ENCODE assay signal across 1 cellular context in the genomic region with DNA sequence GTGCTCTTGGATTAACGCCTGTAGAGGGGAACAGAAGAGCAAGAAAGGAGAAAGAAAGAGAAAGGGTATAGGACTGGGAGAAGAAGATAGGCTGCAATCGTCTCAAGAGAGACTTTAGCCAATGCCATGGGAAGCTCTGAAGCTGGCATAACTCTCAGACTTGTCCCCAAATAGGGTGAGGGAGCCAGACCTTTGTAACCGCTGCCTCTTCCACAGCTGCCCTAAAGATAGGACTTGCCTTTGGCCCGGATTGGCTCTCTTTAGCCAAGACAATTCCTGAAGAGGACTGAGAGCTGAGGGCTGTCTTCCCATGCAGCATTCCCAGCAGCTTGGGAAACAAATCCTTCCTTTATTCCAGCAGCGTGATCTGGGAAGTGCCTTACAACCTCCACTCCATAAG.
TF ChIP-seq lines count a peak whose summit lies in the region.

No MANE protein-coding gene starts in this region.

TF ChIP-seq in GM23338, 12 proteins besides CTCF, POLR2A, EP300 and RAD21 (continued from another document):
- TF ChIP-seq, protein P1, sequence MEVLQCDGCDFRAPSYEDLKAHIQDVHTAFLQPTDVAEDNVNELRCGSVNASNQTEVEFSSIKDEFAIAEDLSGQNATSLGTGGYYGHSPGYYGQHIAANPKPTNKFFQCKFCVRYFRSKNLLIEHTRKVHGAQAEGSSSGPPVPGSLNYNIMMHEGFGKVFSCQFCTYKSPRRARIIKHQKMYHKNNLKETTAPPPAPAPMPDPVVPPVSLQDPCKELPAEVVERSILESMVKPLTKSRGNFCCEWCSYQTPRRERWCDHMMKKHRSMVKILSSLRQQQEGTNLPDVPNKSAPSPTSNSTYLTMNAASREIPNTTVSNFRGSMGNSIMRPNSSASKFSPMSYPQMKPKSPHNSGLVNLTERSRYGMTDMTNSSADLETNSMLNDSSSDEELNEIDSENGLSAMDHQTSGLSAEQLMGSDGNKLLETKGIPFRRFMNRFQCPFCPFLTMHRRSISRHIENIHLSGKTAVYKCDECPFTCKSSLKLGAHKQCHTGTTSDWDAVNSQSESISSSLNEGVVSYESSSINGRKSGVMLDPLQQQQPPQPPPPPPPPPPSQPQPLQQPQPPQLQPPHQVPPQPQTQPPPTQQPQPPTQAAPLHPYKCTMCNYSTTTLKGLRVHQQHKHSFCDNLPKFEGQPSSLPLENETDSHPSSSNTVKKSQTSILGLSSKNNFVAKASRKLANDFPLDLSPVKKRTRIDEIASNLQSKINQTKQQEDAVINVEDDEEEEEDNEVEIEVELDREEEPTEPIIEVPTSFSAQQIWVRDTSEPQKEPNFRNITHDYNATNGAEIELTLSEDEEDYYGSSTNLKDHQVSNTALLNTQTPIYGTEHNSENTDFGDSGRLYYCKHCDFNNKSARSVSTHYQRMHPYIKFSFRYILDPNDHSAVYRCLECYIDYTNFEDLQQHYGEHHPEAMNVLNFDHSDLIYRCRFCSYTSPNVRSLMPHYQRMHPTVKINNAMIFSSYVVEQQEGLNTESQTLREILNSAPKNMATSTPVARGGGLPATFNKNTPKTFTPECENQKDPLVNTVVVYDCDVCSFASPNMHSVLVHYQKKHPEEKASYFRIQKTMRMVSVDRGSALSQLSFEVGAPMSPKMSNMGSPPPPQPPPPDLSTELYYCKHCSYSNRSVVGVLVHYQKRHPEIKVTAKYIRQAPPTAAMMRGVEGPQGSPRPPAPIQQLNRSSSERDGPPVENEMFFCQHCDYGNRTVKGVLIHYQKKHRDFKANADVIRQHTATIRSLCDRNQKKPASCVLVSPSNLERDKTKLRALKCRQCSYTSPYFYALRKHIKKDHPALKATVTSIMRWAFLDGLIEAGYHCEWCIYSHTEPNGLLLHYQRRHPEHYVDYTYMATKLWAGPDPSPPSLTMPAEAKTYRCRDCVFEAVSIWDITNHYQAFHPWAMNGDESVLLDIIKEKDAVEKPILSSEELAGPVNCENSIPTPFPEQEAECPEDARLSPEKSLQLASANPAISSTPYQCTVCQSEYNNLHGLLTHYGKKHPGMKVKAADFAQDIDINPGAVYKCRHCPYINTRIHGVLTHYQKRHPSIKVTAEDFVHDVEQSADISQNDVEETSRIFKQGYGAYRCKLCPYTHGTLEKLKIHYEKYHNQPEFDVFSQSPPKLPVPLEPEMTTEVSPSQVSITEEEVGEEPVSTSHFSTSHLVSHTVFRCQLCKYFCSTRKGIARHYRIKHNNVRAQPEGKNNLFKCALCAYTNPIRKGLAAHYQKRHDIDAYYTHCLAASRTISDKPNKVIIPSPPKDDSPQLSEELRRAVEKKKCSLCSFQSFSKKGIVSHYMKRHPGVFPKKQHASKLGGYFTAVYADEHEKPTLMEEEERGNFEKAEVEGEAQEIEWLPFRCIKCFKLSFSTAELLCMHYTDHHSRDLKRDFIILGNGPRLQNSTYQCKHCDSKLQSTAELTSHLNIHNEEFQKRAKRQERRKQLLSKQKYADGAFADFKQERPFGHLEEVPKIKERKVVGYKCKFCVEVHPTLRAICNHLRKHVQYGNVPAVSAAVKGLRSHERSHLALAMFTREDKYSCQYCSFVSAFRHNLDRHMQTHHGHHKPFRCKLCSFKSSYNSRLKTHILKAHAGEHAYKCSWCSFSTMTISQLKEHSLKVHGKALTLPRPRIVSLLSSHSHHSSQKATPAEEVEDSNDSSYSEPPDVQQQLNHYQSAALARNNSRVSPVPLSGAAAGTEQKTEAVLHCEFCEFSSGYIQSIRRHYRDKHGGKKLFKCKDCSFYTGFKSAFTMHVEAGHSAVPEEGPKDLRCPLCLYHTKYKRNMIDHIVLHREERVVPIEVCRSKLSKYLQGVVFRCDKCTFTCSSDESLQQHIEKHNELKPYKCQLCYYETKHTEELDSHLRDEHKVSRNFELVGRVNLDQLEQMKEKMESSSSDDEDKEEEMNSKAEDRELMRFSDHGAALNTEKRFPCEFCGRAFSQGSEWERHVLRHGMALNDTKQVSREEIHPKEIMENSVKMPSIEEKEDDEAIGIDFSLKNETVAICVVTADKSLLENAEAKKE (CRISPR knock-in tag; IDR thresholded peaks at IDR 0.05): no peak
- TF ChIP-seq EZH2phosphoT487 (IDR thresholded peaks at IDR 0.05; ENCODE audit: unreplicated experiment) (no peak), CREB1 (CRISPR knock-in tag; IDR thresholded peaks at IDR 0.05; ENCODE audit: low read depth) (no peak), ZNF114 (CRISPR knock-in tag; IDR thresholded peaks at IDR 0.05) (no peak), STAT1 (IDR thresholded peaks at IDR 0.05; ENCODE audit: unreplicated experiment) (no peak)
- TF ChIP-seq, protein P2, sequence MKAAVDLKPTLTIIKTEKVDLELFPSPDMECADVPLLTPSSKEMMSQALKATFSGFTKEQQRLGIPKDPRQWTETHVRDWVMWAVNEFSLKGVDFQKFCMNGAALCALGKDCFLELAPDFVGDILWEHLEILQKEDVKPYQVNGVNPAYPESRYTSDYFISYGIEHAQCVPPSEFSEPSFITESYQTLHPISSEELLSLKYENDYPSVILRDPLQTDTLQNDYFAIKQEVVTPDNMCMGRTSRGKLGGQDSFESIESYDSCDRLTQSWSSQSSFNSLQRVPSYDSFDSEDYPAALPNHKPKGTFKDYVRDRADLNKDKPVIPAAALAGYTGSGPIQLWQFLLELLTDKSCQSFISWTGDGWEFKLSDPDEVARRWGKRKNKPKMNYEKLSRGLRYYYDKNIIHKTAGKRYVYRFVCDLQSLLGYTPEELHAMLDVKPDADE (IDR thresholded peaks at IDR 0.05): no peak
